Comparison of ENCODE assay signal across 1 cellular context in genomic region chr17:48053758-48054237, GRCh38.
TF ChIP-seq lines count a peak whose summit lies in the region.

No MANE protein-coding gene starts in this region.

TF ChIP-seq in GM12878, 131 proteins besides CTCF, POLR2A, EP300 and RAD21:
- no peak for TF ChIP-seq IKZF2 (IDR thresholded peaks at IDR 0.05)
- TF ChIP-seq SPI1 (IDR thresholded peaks at IDR 0.05; ENCODE audit: borderline replicate concordance, insufficient read depth, low read depth, low read length): peak; percentile 59; the same call in 1 of the 2 replicates
- TF ChIP-seq PAX5 (IDR thresholded peaks at IDR 0.05; ENCODE audit: borderline replicate concordance, low read depth, low read length): no peak
- TF ChIP-seq ZNF592 (IDR thresholded peaks at IDR 0.05): no peak
- peak; percentile 72; the same call in 1 of the 2 replicates for TF ChIP-seq MXI1 (IDR thresholded peaks at IDR 0.05; ENCODE audit: low read depth, low read length)
- no peak for TF ChIP-seq SIX5 (IDR thresholded peaks at IDR 0.05; ENCODE audit: low read depth, low read length, severe bottlenecking)
TF ChIP-seq in GM12878: peak in this region for 2.
